ENCODE assay signal across 29 cellular contexts in the genomic region with DNA sequence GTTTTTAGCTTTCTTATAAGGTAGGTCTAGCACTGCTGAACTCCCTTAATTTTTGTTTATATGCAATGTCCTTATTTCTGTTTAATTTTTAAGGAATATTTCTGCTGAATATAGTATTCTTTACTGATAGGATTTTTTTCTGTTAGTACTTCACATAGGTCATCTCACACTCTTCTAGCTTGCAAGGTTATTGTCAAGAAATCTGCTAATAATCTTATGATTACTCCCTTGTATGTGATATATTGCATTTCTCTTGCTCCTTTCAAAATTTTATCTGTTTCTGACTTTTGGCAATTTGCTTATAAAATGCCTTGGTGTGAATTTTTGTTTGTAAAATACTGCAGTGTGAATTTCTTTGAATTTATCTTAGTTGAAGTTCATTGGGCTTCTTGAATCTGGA.
A peak's percentile ranks its signal among the peaks of the same experiment; 100 is the strongest.
DNase-seq lines count a peak whose midpoint lies in the region; TF ChIP-seq lines count a peak whose summit lies in the region.
"Had no signal": no experiment of that assay in that cellular context is flagged by ENCODE, and none has a peak within 500 bp of the region (broad histone marks: within the 10 kb centered on the region; RNA-seq: fewer than 3 reads in every experiment).

No MANE protein-coding gene starts in this region.

- H3K4me3 ChIP-seq in A673 (ENCODE audit: low read depth, low read length, poor library complexity, severe bottlenecking) = no peak overlapping the region
- no peak overlapping the region for H3K4me3 ChIP-seq in HEK293 (ENCODE audit: low read depth, low read length)
- no peak overlapping the region for H3K4me3 ChIP-seq in prostate gland
- H3K4me3 ChIP-seq: A549; BLaER1; BLaER1 treated with 17β-estradiol and CSF1 and Interleukin-3, amounts not matched to agents 10 nM and 100 nM had no signal

- DNase-seq in A673 (ENCODE audit: low spot score) = no peak
- no peak for DNase-seq in prostate gland (ENCODE audit: low spot score)
- DNase-seq in GM20000 (ENCODE audit: low spot score) = no peak
- DNase-seq: 8988T; ACHN; AML-193; BE2C; C1 segment of cervical spinal cord; Caco-2; Calu3; CD4-positive, alpha-beta memory T cell; CD4-positive, alpha-beta T cell; CD4-positive, CD25-positive, alpha-beta regulatory T cell; CD8-positive, alpha-beta memory T cell; CD8-positive, alpha-beta T cell; COR-L47; DMS 273 treated with DMSO at 0.1 percent for 48 hours; DMS153; DMS53; DMS79; DMS79 treated with DMSO at 0.1 percent for 48 hours; DND-41; EL had no signal

- H3K36me3 ChIP-seq in A673 (ENCODE audit: insufficient read depth, low read length, poor library complexity, severe bottlenecking) (no peaks in the 10 kb centered on the region), HEK293 (ENCODE audit: control insufficient read depth in 2 of 2, insufficient read depth in 1 of 2, low read length in 2 of 2) (no peaks in the 10 kb centered on the region), prostate gland (no peaks in the 10 kb centered on the region)
- H3K36me3 ChIP-seq: BE2C; BLaER1; BLaER1 treated with 17β-estradiol and CSF1 and Interleukin-3, amounts not matched to agents 10 nM and 100 nM had no signal

- TF ChIP-seq CTCF in A673 (conservative IDR thresholded peaks at IDR 0.05; ENCODE audit: low read depth, low read length) = no peak
- TF ChIP-seq CTCF in HEK293 (tag by site-specific recombination; IDR thresholded peaks at IDR 0.05) = no peak
- TF ChIP-seq CTCF in prostate gland (IDR thresholded peaks at IDR 0.05) = no peak
- no peak for TF ChIP-seq CTCF in GM20000 (IDR thresholded peaks at IDR 0.05; ENCODE audit: extremely low read depth, missing control alignments)

- H3K4me1 ChIP-seq in A673 (ENCODE audit: insufficient read depth, low read length, poor library complexity, severe bottlenecking) = peaks cover 35% of the 10 kb centered on the region
- no peaks in the 10 kb centered on the region for H3K4me1 ChIP-seq in HEK293 (ENCODE audit: control insufficient read depth, insufficient read depth, low read length)
- H3K4me1 ChIP-seq in prostate gland (replicated peaks) = no peaks in the 10 kb centered on the region
- H3K4me1 ChIP-seq: A549, Caco-2 had no signal

- no peak for TF ChIP-seq POLR2A in prostate gland (IDR thresholded peaks at IDR 0.05)

- CTCF ChIA-PET in A673 (lab: Charles Lee) = interaction anchor here (1.6 kb wide), 1 partner anchor 62 kb away, joined by 4 read pairs; no protein-coding TSS in a partner anchor
- CTCF ChIA-PET in HEK293 (lab: Yijun Ruan, JAX) = interaction anchor here (0.9 to 1.4 kb wide), 2 partner anchors 10 to 21 kb away, joined by 3 to 6 read pairs; no protein-coding TSS in a partner anchor

- no peaks in the 10 kb centered on the region for H3K27me3 ChIP-seq in A673 (replicated peaks; ENCODE audit: insufficient read depth, low read depth, low read length, poor library complexity)
- no peaks in the 10 kb centered on the region for H3K27me3 ChIP-seq in prostate gland (replicated peaks; ENCODE audit: insufficient read depth)
- H3K27me3 ChIP-seq: BE2C; BLaER1; BLaER1 treated with 17β-estradiol and CSF1 and Interleukin-3, amounts not matched to agents 10 nM and 100 nM had no signal

- H3K27ac ChIP-seq in A673 (ENCODE audit: low read depth, low read length, poor library complexity, severe bottlenecking) = peak overlapping the region; percentile 20
- no peak overlapping the region for H3K27ac ChIP-seq in HEK293 (ENCODE audit: extremely low read depth, low read depth, low read length)
- no peak overlapping the region for H3K27ac ChIP-seq in prostate gland
- H3K27ac ChIP-seq: 22Rv1; A549; BLaER1; BLaER1 treated with 17β-estradiol and CSF1 and Interleukin-3, amounts not matched to agents 10 nM and 100 nM; C4-2B had no signal

- no TSS peak for BruUV-seq in A673 (replicated peaks; lab: Mats Ljungman, UMichigan)

- POLR2A ChIA-PET in A673 (lab: Charles Lee; ENCODE audit: low non-redundant PET) = no interaction called here
- POLR2A ChIA-PET in HEK293 (lab: Yijun Ruan, JAX) = no interaction called here

- H3K9me3 ChIP-seq in A673 (ENCODE audit: low read depth, low read length, poor library complexity, severe bottlenecking) (peaks cover 16% of the 10 kb centered on the region), HEK293 (ENCODE audit: control insufficient read depth, insufficient read depth, low read depth, low read length) (no peaks in the 10 kb centered on the region), prostate gland (no peaks in the 10 kb centered on the region)
- H3K9me3 ChIP-seq: A549; BE2C; BLaER1; BLaER1 treated with 17β-estradiol and CSF1 and Interleukin-3, amounts not matched to agents 10 nM and 100 nM; Caco-2 had no signal

- intact Hi-C loops in A673 (cut with micrococcal nuclease; ENCODE audit: unreplicated experiment) (loop anchor here (1.0 kb wide), 2 partner anchors 59 to 89 kb away; no protein-coding TSS in a partner anchor), prostate gland (cut with DNase I) (no loop called here)

TF ChIP-seq in HEK293, 187 proteins besides CTCF, POLR2A, EP300 and RAD21:
- no peak for TF ChIP-seq TSHZ1 (tag by site-specific recombination; IDR thresholded peaks at IDR 0.05; ENCODE audit: borderline replicate concordance)
- peak; percentile 92 for TF ChIP-seq ZNF791 (tag by site-specific recombination; IDR thresholded peaks at IDR 0.05)
- TF ChIP-seq SETDB1 (IDR thresholded peaks at IDR 0.05; ENCODE audit: insufficient read length, low read length) = peak; percentile 44
- no peak for TF ChIP-seq ZNF133 (tag by site-specific recombination; IDR thresholded peaks at IDR 0.05)
